23 cellular contexts compared by ENCODE assay signal in the genomic region with DNA sequence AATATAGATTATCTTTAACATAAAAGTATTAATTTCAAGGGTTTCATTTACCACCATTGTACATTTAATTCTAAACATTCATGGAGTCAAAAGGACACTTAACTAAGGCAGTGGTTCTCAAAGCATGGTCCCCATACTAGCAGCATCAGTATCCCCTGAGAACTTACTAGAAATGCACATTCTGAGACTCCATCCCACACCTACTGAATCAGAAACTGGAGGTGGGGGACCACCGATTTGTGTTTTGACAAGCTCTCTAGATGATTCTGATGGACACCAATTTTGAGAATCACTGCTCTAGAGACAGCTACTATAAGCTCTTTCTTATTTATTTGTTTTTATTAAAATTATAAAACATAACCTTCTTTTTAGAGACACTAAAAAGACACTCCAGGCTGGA.
"Had no signal": no experiment of that assay in that cellular context is flagged by ENCODE, and none has a peak within 500 bp of the region (broad histone marks: within the 10 kb centered on the region; RNA-seq: fewer than 3 reads in every experiment).

No MANE protein-coding gene starts in this region.

- ATAC-seq: stimulated activated memory B cell treated with anti-CD40 and anti-IgM and Interleukin-4, amounts not matched to agents 10 μg/mL and 1 μg/mL and 100 μg/mL, for 72 hours; stimulated activated naive B cell treated with anti-CD40 and anti-IgM and Interleukin-4, amounts not matched to agents 10 μg/mL and 1 μg/mL and 100 μg/mL, for 72 hours; stimulated activated naive CD8-positive, alpha-beta T cell treated with anti-CD3 and anti-CD28 coated beads, Interleukin-15, amount 100 ng/mL, for 72 hours; stimulated activated naive CD8-positive, alpha-beta T cell treated with anti-CD3 and anti-CD28 coated beads, Interleukin-15, Interleukin-2, amounts not matched to agents 100 U/mL and 50 U/mL, for 24 hours; upper lobe of right lung had no signal

- H3K27ac Mint-ChIP-seq: stimulated activated memory B cell treated with anti-CD40 and anti-IgM and Interleukin-4, amounts not matched to agents 10 μg/mL and 1 μg/mL and 100 μg/mL, for 72 hours; stimulated activated naive B cell treated with anti-CD40 and anti-IgM and Interleukin-4, amounts not matched to agents 10 μg/mL and 1 μg/mL and 100 μg/mL, for 72 hours; stimulated activated naive CD8-positive, alpha-beta T cell treated with anti-CD3 and anti-CD28 coated beads, Interleukin-15, amount 100 ng/mL, for 72 hours; stimulated activated naive CD8-positive, alpha-beta T cell treated with anti-CD3 and anti-CD28 coated beads, Interleukin-15, Interleukin-2, amounts not matched to agents 100 ng/mL and 50 ng/mL, for 24 hours; type B pancreatic cell had no signal

- H3K4me1 Mint-ChIP-seq: stimulated activated memory B cell treated with anti-CD40 and anti-IgM and Interleukin-4, amounts not matched to agents 10 μg/mL and 1 μg/mL and 100 μg/mL, for 72 hours; stimulated activated naive B cell treated with anti-CD40 and anti-IgM and Interleukin-4, amounts not matched to agents 10 μg/mL and 1 μg/mL and 100 μg/mL, for 72 hours; stimulated activated naive CD8-positive, alpha-beta T cell treated with anti-CD3 and anti-CD28 coated beads, Interleukin-15, amount 100 ng/mL, for 72 hours had no signal

- DNase-seq: stimulated activated CD4-positive, alpha-beta T cell treated with anti-CD3 and anti-CD28 coated beads, Interleukin-2, amount 100 ng/mL, for 48 hours; stimulated activated CD4-positive, alpha-beta T cell treated with anti-CD3 and anti-CD28 coated beads, Interleukin-4, amount 100 ng/mL, for 1 hour; stimulated activated CD4-positive, alpha-beta T cell treated with anti-CD3 and anti-CD28 coated beads, Interleukin-4, amount 100 ng/mL, for 24 hours; stimulated activated CD4-positive, alpha-beta T cell treated with anti-CD3 and anti-CD28 coated beads, Interleukin-4, amount 100 ng/mL, for 4 hours; stimulated activated CD8-positive, alpha-beta memory T cell treated with anti-CD3 and anti-CD28 coated beads, Interleukin-4, amount 100 ng/mL, for 48 hours; stimulated activated naive B cell treated with anti-CD40 and anti-IgM and Interleukin-4, amounts not matched to agents 10 μg/mL and 1 μg/mL and 100 μg/mL, for 72 hours; stimulated activated naive CD4-positive, alpha-beta T cell; stimulated activated naive CD4-positive, alpha-beta T cell treated with Interleukin-2 at 50 U/mL for 16 hours; stimulated activated naive CD8-positive, alpha-beta T cell treated with anti-CD3 and anti-CD28 coated beads, Interleukin-15, amount 100 ng/mL, for 72 hours; stimulated activated naive CD8-positive, alpha-beta T cell treated with anti-CD3 and anti-CD28 coated beads, Interleukin-15, Interleukin-2, amounts not matched to agents 100 U/mL and 50 U/mL, for 24 hours; stomach; substantia nigra; testis; thyroid gland; tibial artery; transverse colon; trophoblast cell; upper lobe of left lung; upper lobe of right lung; uterus had no signal

- H3K27me3 Mint-ChIP-seq: stimulated activated memory B cell treated with anti-CD40 and anti-IgM and Interleukin-4, amounts not matched to agents 10 μg/mL and 1 μg/mL and 100 μg/mL, for 72 hours; stimulated activated naive B cell treated with anti-CD40 and anti-IgM and Interleukin-4, amounts not matched to agents 10 μg/mL and 1 μg/mL and 100 μg/mL, for 72 hours; stimulated activated naive CD8-positive, alpha-beta T cell treated with anti-CD3 and anti-CD28 coated beads, Interleukin-15, amount 100 ng/mL, for 72 hours; stimulated activated naive CD8-positive, alpha-beta T cell treated with anti-CD3 and anti-CD28 coated beads, Interleukin-15, Interleukin-2, amounts not matched to agents 100 ng/mL and 50 ng/mL, for 24 hours; type B pancreatic cell had no signal

- H3K4me3 Mint-ChIP-seq: stimulated activated memory B cell treated with anti-CD40 and anti-IgM and Interleukin-4, amounts not matched to agents 10 μg/mL and 1 μg/mL and 100 μg/mL, for 72 hours; stimulated activated naive B cell treated with anti-CD40 and anti-IgM and Interleukin-4, amounts not matched to agents 10 μg/mL and 1 μg/mL and 100 μg/mL, for 72 hours; stimulated activated naive CD8-positive, alpha-beta T cell treated with anti-CD3 and anti-CD28 coated beads, Interleukin-15, amount 100 ng/mL, for 72 hours; stimulated activated naive CD8-positive, alpha-beta T cell treated with anti-CD3 and anti-CD28 coated beads, Interleukin-15, Interleukin-2, amounts not matched to agents 100 ng/mL and 50 ng/mL, for 24 hours; type B pancreatic cell had no signal

- H3K9me3 Mint-ChIP-seq: stimulated activated memory B cell treated with anti-CD40 and anti-IgM and Interleukin-4, amounts not matched to agents 10 μg/mL and 1 μg/mL and 100 μg/mL, for 72 hours; stimulated activated naive B cell treated with anti-CD40 and anti-IgM and Interleukin-4, amounts not matched to agents 10 μg/mL and 1 μg/mL and 100 μg/mL, for 72 hours; stimulated activated naive CD8-positive, alpha-beta T cell treated with anti-CD3 and anti-CD28 coated beads, Interleukin-15, amount 100 ng/mL, for 72 hours; stimulated activated naive CD8-positive, alpha-beta T cell treated with anti-CD3 and anti-CD28 coated beads, Interleukin-15, Interleukin-2, amounts not matched to agents 100 ng/mL and 50 ng/mL, for 24 hours; type B pancreatic cell had no signal
